Comparison of ENCODE assay signal across 24 cellular contexts in genomic region chr6:24832794-24833193, GRCh38. TPM values are rescaled to one million over a fixed set of nuclear protein-coding genes. Genes with fewer than 3 reads are reported as not detected.
DNase-seq lines count a peak whose midpoint lies in the region; ATAC-seq and TF ChIP-seq lines count a peak whose summit lies in the region.
"Had no signal": no experiment of that assay in that cellular context is flagged by ENCODE, and none has a peak within 500 bp of the region (broad histone marks: within the 10 kb centered on the region; RNA-seq: fewer than 3 reads in every experiment).

No MANE protein-coding gene starts in this region.

- no peak for TF ChIP-seq POLR2A in thyroid gland (IDR thresholded peaks at IDR 0.05)

- no peaks in the 10 kb centered on the region for H3K27me3 ChIP-seq in thyroid gland
- H3K27me3 ChIP-seq: esophagus squamous epithelium had no signal

- H3K27me3 Mint-ChIP-seq in activated naive CD4-positive, alpha-beta T cell treated with anti-CD3 and anti-CD28 coated beads for 36 hours (ENCODE audit: low read depth), result no peaks in the 10 kb centered on the region
- no peaks in the 10 kb centered on the region for H3K27me3 Mint-ChIP-seq in activated CD8-positive, alpha-beta T cell treated with anti-CD3 and anti-CD28 coated beads for 36 hours
- no peaks in the 10 kb centered on the region for H3K27me3 Mint-ChIP-seq in naive B cell
- H3K27me3 Mint-ChIP-seq: effector memory CD8-positive, alpha-beta T cell had no signal

- H3K9me3 Mint-ChIP-seq in activated naive CD4-positive, alpha-beta T cell treated with anti-CD3 and anti-CD28 coated beads for 36 hours, result no peaks in the 10 kb centered on the region
- peaks cover 3% of the 10 kb centered on the region for H3K9me3 Mint-ChIP-seq in activated CD8-positive, alpha-beta T cell treated with anti-CD3 and anti-CD28 coated beads for 36 hours
- no peaks in the 10 kb centered on the region for H3K9me3 Mint-ChIP-seq in naive B cell
- H3K9me3 Mint-ChIP-seq: effector memory CD8-positive, alpha-beta T cell had no signal

- 92 to 100% methylated on average over 1 of the region's 1 CpG for WGBS in thyroid gland, 2 donors

- no peaks in the 10 kb centered on the region for H3K36me3 ChIP-seq in thyroid gland

- peak overlapping the region in 2 of 3 donors; percentile 75 to 86 for H3K27ac ChIP-seq in thyroid gland

- no peaks in the 10 kb centered on the region for H3K9me3 ChIP-seq in thyroid gland
- H3K9me3 ChIP-seq: esophagus squamous epithelium had no signal

- CTCF ChIA-PET in activated naive CD4-positive, alpha-beta T cell treated with anti-CD3 and anti-CD28 coated beads for 36 hours (lab: Charles Lee), result interaction anchor here (1.0 kb wide), 1 partner anchor 185 kb away, joined by 3 read pairs; no protein-coding TSS in a partner anchor
- CTCF ChIA-PET in activated CD8-positive, alpha-beta T cell treated with anti-CD3 and anti-CD28 coated beads for 36 hours (lab: Charles Lee), result interaction anchor here (1.0 to 1.9 kb wide), 7 partner anchors 10 to 222 kb away, joined by 3 to 9 read pairs (median 4); no protein-coding TSS in a partner anchor

- H3K4me3 Mint-ChIP-seq in activated naive CD4-positive, alpha-beta T cell treated with anti-CD3 and anti-CD28 coated beads for 36 hours, result no peak overlapping the region
- no peak overlapping the region for H3K4me3 Mint-ChIP-seq in activated CD8-positive, alpha-beta T cell treated with anti-CD3 and anti-CD28 coated beads for 36 hours
- peak overlapping the region in 1 of 8 donors; percentile 43 for H3K4me3 Mint-ChIP-seq in naive B cell
- H3K4me3 Mint-ChIP-seq: effector memory CD8-positive, alpha-beta T cell; mesothelial cell of epicardium had no signal

- intact Hi-C loops in activated naive CD4-positive, alpha-beta T cell treated with anti-CD3 and anti-CD28 coated beads for 36 hours (cut with micrococcal nuclease), result loop anchor here (5.0 kb wide), 1 partner anchor 250 kb away; no protein-coding TSS in a partner anchor
- intact Hi-C loops in activated CD8-positive, alpha-beta T cell treated with anti-CD3 and anti-CD28 coated beads for 36 hours (cut with micrococcal nuclease), result no loop called here
- intact Hi-C loops in thyroid gland (cut with DNase I), result no loop called here

- H3K4me1 ChIP-seq in thyroid gland, result peaks cover 47 to 69% of the 10 kb centered on the region in 2 donors

- H3K36me3 Mint-ChIP-seq in activated naive CD4-positive, alpha-beta T cell treated with anti-CD3 and anti-CD28 coated beads for 36 hours (ENCODE audit: low read depth), result peaks cover 35% of the 10 kb centered on the region
- peaks cover 64% of the 10 kb centered on the region for H3K36me3 Mint-ChIP-seq in activated CD8-positive, alpha-beta T cell treated with anti-CD3 and anti-CD28 coated beads for 36 hours (ENCODE audit: low read depth)
- peaks cover 24 to 29% of the 10 kb centered on the region in 2 donors for H3K36me3 Mint-ChIP-seq in naive B cell
- H3K36me3 Mint-ChIP-seq: mesothelial cell of epicardium had no signal

- ATAC-seq in activated CD8-positive, alpha-beta T cell treated with anti-CD3 and anti-CD28 coated beads for 36 hours, result no peak
- ATAC-seq in naive B cell (ENCODE audit: low read depth in 2 of 2), result no peak
- no peak for ATAC-seq in HG02588 (IDR thresholded peaks at IDR 0.05; ENCODE audit: unreplicated experiment)
- ATAC-seq: effector memory CD8-positive, alpha-beta T cell; left colon; right cardiac atrium had no signal

- no peak overlapping the region for H3K4me3 ChIP-seq in thyroid gland (replicated peaks in 1 of 3)
- H3K4me3 ChIP-seq: esophagus squamous epithelium had no signal

- peak overlapping the region; percentile 56 for H3K27ac Mint-ChIP-seq in activated naive CD4-positive, alpha-beta T cell treated with anti-CD3 and anti-CD28 coated beads for 36 hours
- H3K27ac Mint-ChIP-seq in activated CD8-positive, alpha-beta T cell treated with anti-CD3 and anti-CD28 coated beads for 36 hours, result peak overlapping the region; percentile 71
- peak overlapping the region in 5 of 6 donors; percentile 14 to 72 (median 31) for H3K27ac Mint-ChIP-seq in naive B cell
- H3K27ac Mint-ChIP-seq: mesothelial cell of epicardium had no signal

- H3K4me1 Mint-ChIP-seq in activated naive CD4-positive, alpha-beta T cell treated with anti-CD3 and anti-CD28 coated beads for 36 hours (ENCODE audit: low read depth), result peaks cover 43% of the 10 kb centered on the region
- H3K4me1 Mint-ChIP-seq in activated CD8-positive, alpha-beta T cell treated with anti-CD3 and anti-CD28 coated beads for 36 hours (ENCODE audit: low read depth), result peaks cover 56% of the 10 kb centered on the region
- peaks cover 11 to 24% (median 12%) of the 10 kb centered on the region in 3 donors for H3K4me1 Mint-ChIP-seq in naive B cell

- no peak for TF ChIP-seq CTCF in activated CD8-positive, alpha-beta T cell treated with anti-CD3 and anti-CD28 coated beads for 36 hours (IDR thresholded peaks at IDR 0.05)
- no peak for TF ChIP-seq CTCF in thyroid gland (IDR thresholded peaks at IDR 0.05)

- no peak for DNase-seq in activated naive CD4-positive, alpha-beta T cell treated with anti-CD3 and anti-CD28 coated beads for 36 hours
- no peak for DNase-seq in activated naive CD4-positive, alpha-beta T cell (lab: John Stamatoyannopoulos, UW)
- no peak for DNase-seq in activated CD8-positive, alpha-beta T cell treated with anti-CD3 and anti-CD28 coated beads for 36 hours
- no peak for DNase-seq in naive B cell
- no peak for DNase-seq in thyroid gland
- DNase-seq in Ammon's horn (ENCODE audit: low spot score), result no peak
- DNase-seq in NCI-H2029 (lab: John Stamatoyannopoulos, UW), result no peak
- DNase-seq: ACHN; anterior cingulate cortex; effector memory CD8-positive, alpha-beta T cell; esophagus squamous epithelium; HCEC 1CT; left colon; NCI-H1436; NCI-H2171 treated with DMSO at 0.1 percent for 48 hours; NCI-H748 treated with DMSO at 0.1 percent for 48 hours; OCI-M1; right cardiac atrium; SHP77 treated with DMSO at 0.1 percent for 48 hours; T-helper 1 cell had no signal

- POLR2A ChIA-PET in activated CD8-positive, alpha-beta T cell treated with anti-CD3 and anti-CD28 coated beads for 36 hours (lab: Charles Lee), result no interaction called here

RNA-seq across cellular contexts. Expression of gene ARMH2, which starts 34.1 kb away (rescaled TPM):
- not detected for total RNA-seq in activated naive CD4-positive, alpha-beta T cell treated with anti-CD3 and anti-CD28 coated beads for 36 hours
- under 1 TPM in 1 of 2 experiments, not detected in 1; 0.40 TPM for total RNA-seq in activated CD8-positive, alpha-beta T cell treated with anti-CD3 and anti-CD28 coated beads for 36 hours
- polyA plus RNA-seq in naive B cell (ENCODE audit: low read depth in 6 of 6), result under 1 TPM in 2 of 6 donors, not detected in 4; 0.44 to 0.50 TPM
- not detected for total RNA-seq in thyroid gland
- total RNA-seq: esophagus squamous epithelium, glomerular endothelial cell, left colon, mesothelial cell of epicardium, right cardiac atrium, urinary bladder had no signal
- polyA plus RNA-seq: right cardiac atrium, urinary bladder had no signal

RNA-seq across cellular contexts. Expression of gene GMNN, which starts 58.1 kb away (rescaled TPM):
- total RNA-seq in activated naive CD4-positive, alpha-beta T cell treated with anti-CD3 and anti-CD28 coated beads for 36 hours, result 10 to 100 TPM; 84.9 to 85.1 TPM
- total RNA-seq in activated CD8-positive, alpha-beta T cell treated with anti-CD3 and anti-CD28 coated beads for 36 hours, result 10 to 100 TPM; 69.2 to 72.6 TPM
- 1 to 10 TPM; 2.9 to 8.3 (median 4.2) TPM for polyA plus RNA-seq in naive B cell (ENCODE audit: low read depth in 6 of 6)
- 10 to 100 TPM in 2 of 4 donors, 1 to 10 TPM in 2; 9.4 to 25.8 (median 14.5) TPM for total RNA-seq in thyroid gland
